Comparison of ENCODE assay signal across 2 cellular contexts in genomic region chr15:71940004-71940588, GRCh38.
TF ChIP-seq lines count a peak whose summit lies in the region.

No MANE protein-coding gene starts in this region.

TF ChIP-seq in IMR-90, 13 proteins besides CTCF, POLR2A, EP300 and RAD21:
- TF ChIP-seq SMC3 (IDR thresholded peaks at IDR 0.05; ENCODE audit: low read depth, low read length) (no peak), MAFK (IDR thresholded peaks at IDR 0.05; ENCODE audit: low read depth, low read length) (no peak), ELK1 (IDR thresholded peaks at IDR 0.05; ENCODE audit: borderline replicate concordance, low read depth, low read length) (no peak), FOS (IDR thresholded peaks at IDR 0.05; ENCODE audit: low read depth, low read length) (no peak), CEBPB (IDR thresholded peaks at IDR 0.05; ENCODE audit: low read depth, low read length) (no peak), NFE2L2 (IDR thresholded peaks at IDR 0.05; ENCODE audit: low read depth, low read length) (no peak), RFX5 (IDR thresholded peaks at IDR 0.05; ENCODE audit: low read depth, low read length) (no peak), MXI1 (IDR thresholded peaks at IDR 0.05; ENCODE audit: borderline replicate concordance, low read depth, low read length) (no peak), USF2 (IDR thresholded peaks at IDR 0.05; ENCODE audit: low read depth, low read length) (no peak), MAZ (IDR thresholded peaks at IDR 0.05; ENCODE audit: borderline replicate concordance, low read depth, low read length) (no peak), CHD1 (IDR thresholded peaks at IDR 0.05; ENCODE audit: low read depth, low read length) (no peak), BHLHE40 (IDR thresholded peaks at IDR 0.05; ENCODE audit: low read depth, low read length) (no peak), RCOR1 (IDR thresholded peaks at IDR 0.05; ENCODE audit: insufficient replicate concordance, low read length) (no peak)

TF ChIP-seq in GM12878, 131 proteins besides CTCF, POLR2A, EP300 and RAD21:
- TF ChIP-seq KAT2A (conservative IDR thresholded peaks at IDR 0.05; ENCODE audit: control insufficient read depth, low read depth, low read length), result no peak
- TF ChIP-seq RUNX3 (IDR thresholded peaks at IDR 0.05; ENCODE audit: low read length), result peak; percentile 60; the same call in 1 of the 2 replicates
- no peak for TF ChIP-seq SIN3A (IDR thresholded peaks at IDR 0.05; ENCODE audit: low read depth, low read length)
- 0 out of 2 replicates have a peak, but pooled peaks have one; percentile 17 for TF ChIP-seq IKZF1 (conservative IDR thresholded peaks at IDR 0.05)
- peak; percentile 86; the same call in 2 of the 3 replicates for TF ChIP-seq POU2F2 (IDR thresholded peaks at IDR 0.05; ENCODE audit: borderline replicate concordance, low read depth, low read length)
- TF ChIP-seq IKZF2 (IDR thresholded peaks at IDR 0.05), result peak in 1 of 2 experiments; percentile 20; a peak in 1 of 4 replicates
- TF ChIP-seq NR2F1 (conservative IDR thresholded peaks at IDR 0.05), result 0 out of 2 replicates have a peak, but pooled peaks have one; percentile 28
- peak; percentile 43 for TF ChIP-seq SKIL (IDR thresholded peaks at IDR 0.05; ENCODE audit: low read depth, poor library complexity, severe bottlenecking)
